In genomic region chr22:20418211-20418788, GRCh38 we compare ENCODE assay signal across 8 cellular contexts. TPM values are rescaled to one million over a fixed set of nuclear protein-coding genes. Genes with fewer than 3 reads are reported as not detected.
DNase-seq lines count a peak whose midpoint lies in the region; ATAC-seq, FAIRE-seq and TF ChIP-seq lines count a peak whose summit lies in the region.

No MANE protein-coding gene starts in this region.

- no peak overlapping the region for H2BK12ac ChIP-seq in neuronal stem cell (ENCODE audit: low read length)

- no peaks in the 10 kb centered on the region for H3K9me3 ChIP-seq in RWPE2 (ENCODE audit: severe bottlenecking)
- peaks cover 0 to 2% of the 10 kb centered on the region in 2 donors for H3K9me3 ChIP-seq in neuronal stem cell (replicated peaks in 1 of 2; ENCODE audit: control insufficient read depth in 2 of 2, insufficient read depth in 1 of 2, low read depth in 1 of 2, low read length in 2 of 2)

- H3K4me3 ChIP-seq in RWPE2 (ENCODE audit: severe bottlenecking) = peak overlapping the region; percentile 22
- H3K4me3 ChIP-seq in neuronal stem cell (ENCODE audit: low read length in 2 of 2) = peak overlapping the region; percentile 40 to 78

- H3K18ac ChIP-seq in neuronal stem cell (ENCODE audit: low read length) = peak overlapping the region; percentile 98

- H3K27me3 ChIP-seq in RWPE2 (ENCODE audit: insufficient read depth, poor library complexity, severe bottlenecking) (no peaks in the 10 kb centered on the region), neuronal stem cell (ENCODE audit: control insufficient read depth in 3 of 3, insufficient read depth in 3 of 3, low read depth in 1 of 3, low read length in 3 of 3) (no peaks in the 10 kb centered on the region)

- H3K23ac ChIP-seq in neuronal stem cell (ENCODE audit: low read depth, low read length, poor library complexity) = peak overlapping the region; percentile 100

- H2AK5ac ChIP-seq in neuronal stem cell (ENCODE audit: low read depth, low read length) = peak overlapping the region; percentile 93

- no peaks in the 10 kb centered on the region for H3K79me1 ChIP-seq in neuronal stem cell (ENCODE audit: low read depth, low read length)

- DNase-seq in D341Med (ENCODE audit: low spot score) (peak; percentile 88), HuH-7.5 (ENCODE audit: low spot score) (peak; percentile 86), RWPE2 (ENCODE audit: low spot score) (peak; percentile 70), frontal cortex (ENCODE audit: low spot score in 2 of 2) (peak; percentile 79 to 84), neuronal stem cell (ENCODE audit: low spot score) (peak; percentile 71), substantia nigra (lab: John Stamatoyannopoulos, UW) (peak in 48 of 49 donors; percentile 17 to 83 (median 61))
- DNase-seq in activated naive CD4-positive, alpha-beta T cell (lab: John Stamatoyannopoulos, UW) = peak; percentile 30 to 64 (median 56)

- peak overlapping the region; percentile 100 for H2AFZ ChIP-seq in neuronal stem cell (ENCODE audit: low read length)

- WGBS in neuronal stem cell (ENCODE audit: extremely low coverage in 2 of 2, insufficient read length in 2 of 2, insufficient replicate concordance in 1 of 2), 2 donors = no CpG with 5 or more reads among the region's 42 CpGs

- H3K14ac ChIP-seq in neuronal stem cell (ENCODE audit: low read length) = peak overlapping the region; percentile 39

- H4K8ac ChIP-seq in neuronal stem cell (ENCODE audit: low read depth, low read length) = peak overlapping the region; percentile 52

- H2BK120ac ChIP-seq in neuronal stem cell (ENCODE audit: low read depth, low read length) = peak overlapping the region; percentile 67

- H3K4me2 ChIP-seq in neuronal stem cell (ENCODE audit: insufficient read depth, low read length, poor library complexity, severe bottlenecking) = peak overlapping the region; percentile 78

- H3K4me1 ChIP-seq in RWPE2 (ENCODE audit: insufficient read depth, poor library complexity, severe bottlenecking) = no peaks in the 10 kb centered on the region
- H3K4me1 ChIP-seq in neuronal stem cell (ENCODE audit: control insufficient read depth in 2 of 2, insufficient read depth in 1 of 2, low read depth in 1 of 2, low read length in 2 of 2) = peaks cover 7 to 18% of the 10 kb centered on the region in 2 donors

- peak overlapping the region; percentile 79 for H3K9ac ChIP-seq in neuronal stem cell (ENCODE audit: low read depth, low read length, poor library complexity)

- peak overlapping the region; percentile 90 for H2BK15ac ChIP-seq in neuronal stem cell (ENCODE audit: low read length)

- ATAC-seq in RWPE2 (ENCODE audit: low read depth) (peak; percentile 69), HG03039 (IDR thresholded peaks at IDR 0.05; ENCODE audit: unreplicated experiment) (no peak)

- TF ChIP-seq CTCF in RWPE2 (IDR thresholded peaks at IDR 0.05; ENCODE audit: poor library complexity, severe bottlenecking) = peak; percentile 93

- no peak overlapping the region for H4K91ac ChIP-seq in neuronal stem cell (ENCODE audit: low read depth, low read length, poor library complexity)

- no peak overlapping the region for H2BK5ac ChIP-seq in neuronal stem cell (ENCODE audit: low read length)

- H3K4ac ChIP-seq in neuronal stem cell (ENCODE audit: low read length) = no peak overlapping the region

- FAIRE-seq in frontal cortex (lab: Jason Lieb, UNC) = no peak

- H3K36me3 ChIP-seq in RWPE2 (ENCODE audit: low read depth) (no peaks in the 10 kb centered on the region), neuronal stem cell (replicated peaks in 1 of 2; ENCODE audit: control insufficient read depth in 2 of 2, insufficient read depth in 2 of 2, low read length in 2 of 2) (peaks cover 0 to 1% of the 10 kb centered on the region in 2 donors)

- no peak overlapping the region for H3K27ac ChIP-seq in RWPE2 (ENCODE audit: poor library complexity, severe bottlenecking)
- H3K27ac ChIP-seq in neuronal stem cell (replicated peaks; ENCODE audit: low read length) = no peak overlapping the region
- no peak overlapping the region for H3K27ac ChIP-seq in substantia nigra (ENCODE audit: low read depth, low read length, poor library complexity, severe bottlenecking)

RNA-seq across cellular contexts. Expression of gene SCARF2, which starts 19.3 kb away (rescaled TPM):
- 1.6 TPM for total RNA-seq in frontal cortex
- 3.7 TPM for polyA plus RNA-seq in neuronal stem cell (2013, experiment 1 of 2)
- 2.8 TPM for polyA plus RNA-seq in neuronal stem cell (2013, experiment 2 of 2)

RNA-seq across cellular contexts. Expression of gene ZNF74, which starts 24.3 kb away (rescaled TPM):
- total RNA-seq in frontal cortex = 39.9 TPM
- 20.1 TPM for polyA plus RNA-seq in neuronal stem cell (2013, experiment 1 of 2)
- 20.2 TPM for polyA plus RNA-seq in neuronal stem cell (2013, experiment 2 of 2)
